34 cellular contexts compared by ENCODE assay signal in the genomic region with DNA sequence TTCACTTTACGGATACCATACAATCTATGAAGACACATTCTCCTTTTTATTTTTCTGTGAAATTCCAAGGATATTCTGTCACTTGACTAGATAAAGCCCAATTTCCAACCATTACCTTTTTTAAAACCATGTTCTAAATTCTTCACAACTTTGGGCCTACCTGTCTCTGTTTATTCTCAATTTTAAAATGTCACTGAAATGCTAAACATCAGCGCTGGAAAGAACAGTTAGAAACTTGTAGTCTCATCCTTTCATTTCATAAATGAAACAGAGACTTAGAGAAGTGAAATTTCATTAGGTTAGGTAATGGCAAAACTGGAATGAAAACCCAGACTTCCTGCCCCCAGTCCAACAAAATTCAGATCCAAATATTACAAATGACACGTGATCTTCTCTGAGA.
"Had no signal": no experiment of that assay in that cellular context is flagged by ENCODE, and none has a peak within 500 bp of the region (broad histone marks: within the 10 kb centered on the region; RNA-seq: fewer than 3 reads in every experiment).

No MANE protein-coding gene starts in this region.

- H3K4me1 Mint-ChIP-seq: activated CD4-positive, alpha-beta T cell treated with anti-CD3 and anti-CD28 coated beads for 36 hours; activated CD4-positive, alpha-beta T cell treated with anti-CD3 and anti-CD28 coated beads, Interleukin-2, amount 10 ng/mL, durations not matched to agents 24 days and 14 days; activated naive CD4-positive, alpha-beta T cell treated with anti-CD3 and anti-CD28 coated beads, Interleukin-2, amount 10 ng/mL, durations not matched to agents 7 days and 5 days; central memory CD8-positive, alpha-beta T cell; endodermal cell; T-helper 17 cell had no signal

- H3K9me3 ChIP-seq: esophagus muscularis mucosa, gastrocnemius medialis had no signal

- FAIRE-seq: astrocyte, bronchial epithelial cell had no signal

- H3K27ac ChIP-seq: brain microvascular endothelial cell, coronary artery, dorsolateral prefrontal cortex, esophagus muscularis mucosa, foreskin keratinocyte, gastrocnemius medialis had no signal

- H3K27me3 Mint-ChIP-seq: activated CD4-positive, alpha-beta memory T cell treated with anti-CD3 and anti-CD28 coated beads for 36 hours; activated CD4-positive, alpha-beta T cell treated with anti-CD3 and anti-CD28 coated beads for 36 hours; activated CD4-positive, alpha-beta T cell treated with anti-CD3 and anti-CD28 coated beads, Interleukin-2, amount 10 ng/mL, durations not matched to agents 24 days and 14 days; activated naive CD4-positive, alpha-beta T cell treated with anti-CD3 and anti-CD28 coated beads, Interleukin-2, amount 10 ng/mL, durations not matched to agents 7 days and 5 days; activated T-cell treated with anti-CD3 and anti-CD28 coated beads, Interleukin-2, amount 50 U/mL, for 24 hours; central memory CD8-positive, alpha-beta T cell; dendritic cell treated with granulocyte-macrophage colony-stimulating factor and Interleukin-4, amounts not matched to agents 40 ng/mL and 50 ng/mL, for 4 days; T-helper 17 cell had no signal

- H3K36me3 Mint-ChIP-seq: activated CD4-positive, alpha-beta memory T cell treated with anti-CD3 and anti-CD28 coated beads for 36 hours; activated naive CD4-positive, alpha-beta T cell treated with anti-CD3 and anti-CD28 coated beads, Interleukin-2, amount 10 ng/mL, durations not matched to agents 7 days and 5 days had no signal

- H3K27me3 ChIP-seq: brain microvascular endothelial cell, esophagus muscularis mucosa, foreskin keratinocyte, gastrocnemius medialis, heart left ventricle had no signal

- H3K27ac Mint-ChIP-seq: activated CD4-positive, alpha-beta memory T cell treated with anti-CD3 and anti-CD28 coated beads for 36 hours; activated CD4-positive, alpha-beta T cell treated with anti-CD3 and anti-CD28 coated beads for 36 hours; activated CD4-positive, alpha-beta T cell treated with anti-CD3 and anti-CD28 coated beads, Interleukin-2, amount 10 ng/mL, durations not matched to agents 24 days and 14 days; activated CD8-positive, alpha-beta T cell treated with anti-CD3 and anti-CD28 coated beads, Interleukin-2, amount 10 ng/mL, durations not matched to agents 7 days and 5 days; activated naive CD4-positive, alpha-beta T cell treated with anti-CD3 and anti-CD28 coated beads, Interleukin-2, amount 10 ng/mL, durations not matched to agents 7 days and 5 days; activated naive CD4-positive, alpha-beta T cell treated with anti-CD3 and anti-CD28 coated beads, Interleukin-2, amount 50 U/mL, for 72 hours; activated T-cell treated with anti-CD3 and anti-CD28 coated beads, Interleukin-2, amount 50 U/mL, for 24 hours; activated T-cell treated with anti-CD3 and anti-CD28 coated beads, Interleukin-2, amount 50 U/mL, for 72 hours; dendritic cell treated with granulocyte-macrophage colony-stimulating factor and Interleukin-4, amounts not matched to agents 40 ng/mL and 50 ng/mL, for 4 days; endodermal cell; T-helper 17 cell; T-helper 2 cell treated with Interferon-gamma antibody and Interleukin-4, amounts not matched to agents 5 μg/mL and 100 μg/mL, for 36 hours had no signal

- DNase-seq: activated CD4-positive, alpha-beta memory T cell treated with anti-CD3 and anti-CD28 coated beads for 36 hours; activated CD4-positive, alpha-beta T cell treated with anti-CD3 and anti-CD28 coated beads for 36 hours; activated CD4-positive, alpha-beta T cell treated with anti-CD3 and anti-CD28 coated beads, Interleukin-2, amount 10 ng/mL, durations not matched to agents 24 days and 14 days; activated CD4-positive, CD25-positive, alpha-beta regulatory T cell; activated CD4-positive, CD25-positive, alpha-beta regulatory T cell treated with anti-CD3 and anti-CD28 coated beads, Interleukin-2, amount 50 U/mL, for 72 hours; activated CD8-positive, alpha-beta memory T cell treated with anti-CD3 and anti-CD28 coated beads, Interleukin-2, amount 50 U/mL, for 48 hours; activated CD8-positive, alpha-beta T cell treated with anti-CD3 and anti-CD28 coated beads, Interleukin-2, amount 10 ng/mL, durations not matched to agents 7 days and 5 days; activated gamma-delta T cell; activated naive CD4-positive, alpha-beta T cell; activated naive CD4-positive, alpha-beta T cell treated with anti-CD3 and anti-CD28 coated beads, Interleukin-2, amount 10 ng/mL, durations not matched to agents 7 days and 5 days; activated T-cell treated with anti-CD3 and anti-CD28 coated beads for 4 hours; activated T-cell treated with anti-CD3 and anti-CD28 coated beads, Interleukin-2, amount 50 U/mL, for 24 hours; activated T-cell treated with anti-CD3 and anti-CD28 coated beads, Interleukin-2, amount 50 U/mL, for 72 hours; amniotic stem cell; anterior cingulate cortex; brain microvascular endothelial cell; dorsolateral prefrontal cortex; effector memory CD4-positive, alpha-beta T cell; endodermal cell; erythroblast; foreskin keratinocyte; gastrocnemius medialis; glutamatergic neuron; heart left ventricle; T-helper 17 cell; T1000 had no signal

- H3K9me3 Mint-ChIP-seq: dendritic cell treated with granulocyte-macrophage colony-stimulating factor and Interleukin-4, amounts not matched to agents 40 ng/mL and 50 ng/mL, for 4 days; endodermal cell had no signal

- H3K36me3 ChIP-seq: brain microvascular endothelial cell, esophagus muscularis mucosa, gastrocnemius medialis, heart left ventricle had no signal

- H3K4me1 ChIP-seq: esophagus muscularis mucosa, foreskin keratinocyte, gastrocnemius medialis, heart left ventricle had no signal

- H3K4me3 ChIP-seq: coronary artery, dorsolateral prefrontal cortex, esophagus muscularis mucosa, gastrocnemius medialis, heart left ventricle had no signal

- H3K4me3 Mint-ChIP-seq: activated CD4-positive, alpha-beta memory T cell treated with anti-CD3 and anti-CD28 coated beads for 36 hours; activated CD4-positive, alpha-beta T cell treated with anti-CD3 and anti-CD28 coated beads for 36 hours; activated CD4-positive, alpha-beta T cell treated with anti-CD3 and anti-CD28 coated beads, Interleukin-2, amount 10 ng/mL, durations not matched to agents 24 days and 14 days; activated CD8-positive, alpha-beta T cell treated with anti-CD3 and anti-CD28 coated beads, Interleukin-2, amount 10 ng/mL, durations not matched to agents 7 days and 5 days; activated naive CD4-positive, alpha-beta T cell treated with anti-CD3 and anti-CD28 coated beads, Interleukin-2, amount 10 ng/mL, durations not matched to agents 7 days and 5 days; activated T-cell treated with anti-CD3 and anti-CD28 coated beads, Interleukin-2, amount 50 U/mL, for 24 hours; activated T-cell treated with anti-CD3 and anti-CD28 coated beads, Interleukin-2, amount 50 U/mL, for 72 hours; central memory CD8-positive, alpha-beta T cell; dendritic cell treated with granulocyte-macrophage colony-stimulating factor and Interleukin-4, amounts not matched to agents 40 ng/mL and 50 ng/mL, for 4 days; endodermal cell; T-helper 17 cell; T-helper 2 cell treated with Interferon-gamma antibody and Interleukin-4, amounts not matched to agents 5 μg/mL and 100 μg/mL, for 36 hours had no signal
